18 cellular contexts compared by ENCODE assay signal in the genomic region with DNA sequence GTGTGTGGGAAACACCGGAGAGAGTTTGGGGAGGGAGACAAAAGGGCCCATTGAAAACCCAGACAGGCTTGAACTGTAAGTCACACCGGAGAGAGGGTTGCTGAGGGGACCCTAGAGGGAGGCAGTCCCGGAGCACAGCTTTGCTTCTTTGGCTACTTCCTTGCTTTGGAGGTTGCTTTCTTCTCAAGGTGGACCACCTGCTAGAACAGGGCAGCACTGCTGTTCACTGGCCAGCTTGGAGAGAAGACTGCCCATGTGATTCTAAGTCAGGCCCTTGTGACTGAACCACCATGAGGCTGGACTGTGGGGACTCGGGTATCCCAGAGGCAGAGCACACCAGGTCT. TPM values are rescaled to one million over a fixed set of nuclear protein-coding genes. Genes with fewer than 3 reads are reported as not detected.
A peak's percentile ranks its signal among the peaks of the same experiment; 100 is the strongest.
DNase-seq lines count a peak whose midpoint lies in the region; ATAC-seq and FAIRE-seq lines count a peak whose summit lies in the region.
"Had no signal": no experiment of that assay in that cellular context is flagged by ENCODE, and none has a peak within 500 bp of the region (broad histone marks: within the 10 kb centered on the region; RNA-seq: fewer than 3 reads in every experiment).

No MANE protein-coding gene starts in this region.

- H3K14ac ChIP-seq in mesenchymal stem cell (ENCODE audit: low read length in 2 of 2): no peak overlapping the region

- H3K27me3 ChIP-seq in mesenchymal stem cell (ENCODE audit: control insufficient read depth in 1 of 2, insufficient read depth in 1 of 2, low read length in 2 of 2): peaks cover 0 to 73% of the 10 kb centered on the region in 2 experiments
- H3K27me3 ChIP-seq: right atrium auricular region had no signal

- no peak overlapping the region for H3K4ac ChIP-seq in mesenchymal stem cell (ENCODE audit: low read depth in 1 of 2, low read length in 2 of 2)

- peaks cover 0 to 7% of the 10 kb centered on the region in 2 experiments for H3K36me3 ChIP-seq in mesenchymal stem cell (ENCODE audit: control insufficient read depth in 1 of 2, insufficient read depth in 2 of 2, low read depth in 1 of 2, low read length in 2 of 2)
- H3K36me3 ChIP-seq: right atrium auricular region had no signal

- peak overlapping the region; percentile 70 for H2AK5ac ChIP-seq in mesenchymal stem cell (ENCODE audit: low read length, severe bottlenecking)

- H3K4me3 Mint-ChIP-seq in T-helper 2 cell treated with Interferon-gamma antibody and Interleukin-4, amounts not matched to agents 5 μg/mL and 100 μg/mL, for 36 hours: peak overlapping the region; percentile 63
- H3K4me3 Mint-ChIP-seq in activated CD8-positive, alpha-beta T cell treated with anti-CD3 and anti-CD28 coated beads, Interleukin-2, amount 10 ng/mL, durations not matched to agents 7 days and 5 days: peak overlapping the region; percentile 67
- H3K4me3 Mint-ChIP-seq in stimulated activated naive CD8-positive, alpha-beta T cell treated with anti-CD3 and anti-CD28 coated beads, Interleukin-15, amount 100 ng/mL, for 72 hours: peak overlapping the region in 1 of 2 donors; percentile 77
- H3K4me3 Mint-ChIP-seq: central memory CD8-positive, alpha-beta T cell; memory B cell had no signal

- CTCF ChIA-PET in activated CD8-positive, alpha-beta T cell treated with anti-CD3 and anti-CD28 coated beads, Interleukin-2, amount 10 ng/mL, durations not matched to agents 7 days and 5 days (lab: Charles Lee): interaction anchor here (0.8 to 2.1 kb wide), 7 partner anchors 10 to 281 kb away, joined by 3 to 12 read pairs (median 4); partner anchors contain the start of genes MOB1A and STAMBP

- no peaks in the 10 kb centered on the region for H3K36me3 Mint-ChIP-seq in T-helper 2 cell treated with Interferon-gamma antibody and Interleukin-4, amounts not matched to agents 5 μg/mL and 100 μg/mL, for 36 hours (ENCODE audit: low read depth)
- H3K36me3 Mint-ChIP-seq in activated CD8-positive, alpha-beta T cell treated with anti-CD3 and anti-CD28 coated beads, Interleukin-2, amount 10 ng/mL, durations not matched to agents 7 days and 5 days (ENCODE audit: low read depth): no peaks in the 10 kb centered on the region
- H3K36me3 Mint-ChIP-seq: memory B cell had no signal

- H3K9me3 Mint-ChIP-seq in T-helper 2 cell treated with Interferon-gamma antibody and Interleukin-4, amounts not matched to agents 5 μg/mL and 100 μg/mL, for 36 hours: no peaks in the 10 kb centered on the region
- no peaks in the 10 kb centered on the region for H3K9me3 Mint-ChIP-seq in activated CD8-positive, alpha-beta T cell treated with anti-CD3 and anti-CD28 coated beads, Interleukin-2, amount 10 ng/mL, durations not matched to agents 7 days and 5 days (ENCODE audit: insufficient read depth)
- no peaks in the 10 kb centered on the region for H3K9me3 Mint-ChIP-seq in stimulated activated naive CD8-positive, alpha-beta T cell treated with anti-CD3 and anti-CD28 coated beads, Interleukin-15, amount 100 ng/mL, for 72 hours
- H3K9me3 Mint-ChIP-seq: central memory CD8-positive, alpha-beta T cell; memory B cell had no signal

- no peak overlapping the region for H2BK15ac ChIP-seq in mesenchymal stem cell (ENCODE audit: low read depth, poor library complexity, severe bottlenecking)

- H3K4me3 ChIP-seq in mesenchymal stem cell (ENCODE audit: insufficient read depth in 1 of 2, low read depth in 1 of 2, low read length in 2 of 2): peak overlapping the region; percentile 2 to 15
- H3K4me3 ChIP-seq: right atrium auricular region, SK-N-MC had no signal

- no peak overlapping the region for H3K18ac ChIP-seq in mesenchymal stem cell (ENCODE audit: low read depth in 1 of 2, low read length in 2 of 2)

- FAIRE-seq in HTR-8/SVneo (lab: Jason Lieb, UNC): no peak

- H3K4me1 Mint-ChIP-seq in T-helper 2 cell treated with Interferon-gamma antibody and Interleukin-4, amounts not matched to agents 5 μg/mL and 100 μg/mL, for 36 hours (ENCODE audit: low read depth): peaks cover 37% of the 10 kb centered on the region
- peaks cover 53% of the 10 kb centered on the region for H3K4me1 Mint-ChIP-seq in activated CD8-positive, alpha-beta T cell treated with anti-CD3 and anti-CD28 coated beads, Interleukin-2, amount 10 ng/mL, durations not matched to agents 7 days and 5 days (ENCODE audit: low read depth)
- peaks cover 32% of the 10 kb centered on the region for H3K4me1 Mint-ChIP-seq in stimulated activated naive CD8-positive, alpha-beta T cell treated with anti-CD3 and anti-CD28 coated beads, Interleukin-15, amount 100 ng/mL, for 72 hours

- H4K91ac ChIP-seq in mesenchymal stem cell (ENCODE audit: low read length): no peak overlapping the region

- peak; percentile 51 for ATAC-seq in activated CD8-positive, alpha-beta T cell treated with anti-CD3 and anti-CD28 coated beads, Interleukin-2, amount 10 ng/mL, durations not matched to agents 7 days and 5 days
- peak; percentile 22 for ATAC-seq in stimulated activated naive CD8-positive, alpha-beta T cell treated with anti-CD3 and anti-CD28 coated beads, Interleukin-15, amount 100 ng/mL, for 72 hours
- no peak for ATAC-seq in GM19455 (IDR thresholded peaks at IDR 0.05; ENCODE audit: unreplicated experiment)

- H3K9ac ChIP-seq in mesenchymal stem cell (ENCODE audit: low read length): no peak overlapping the region

- no peak overlapping the region for H3K27ac ChIP-seq in mesenchymal stem cell (ENCODE audit: low read length, poor library complexity, severe bottlenecking)
- H3K27ac ChIP-seq: SK-N-MC had no signal

- H4K8ac ChIP-seq in mesenchymal stem cell (ENCODE audit: low read length): no peak overlapping the region

- no peak overlapping the region for H2BK5ac ChIP-seq in mesenchymal stem cell (ENCODE audit: low read depth, low read length, poor library complexity, severe bottlenecking)

- peaks cover 26% of the 10 kb centered on the region for H3K4me1 ChIP-seq in mesenchymal stem cell (ENCODE audit: control insufficient read depth, insufficient read depth, low read depth, low read length)
- H3K4me1 ChIP-seq: Caco-2, right atrium auricular region had no signal

- 84% methylated on average over 4 of the region's 4 CpGs for whole genome bisulfite sequencing in mesenchymal stem cell

- H3K9me3 ChIP-seq in mesenchymal stem cell (ENCODE audit: control insufficient read depth, low read length): no peaks in the 10 kb centered on the region
- H3K9me3 ChIP-seq: Caco-2, right atrium auricular region had no signal

- no peak for DNase-seq in T-helper 2 cell treated with Interferon-gamma antibody and Interleukin-4, amounts not matched to agents 5 μg/mL and 100 μg/mL, for 36 hours (ENCODE audit: low spot score)
- DNase-seq in T-helper 2 cell (no peak), mesenchymal stem cell (no peak), NCI-H2081 (lab: John Stamatoyannopoulos, UW) (no peak), HTR-8/SVneo (ENCODE audit: insufficient read length, low spot score) (no peak)
- no peak for DNase-seq in activated CD8-positive, alpha-beta T cell treated with anti-CD3 and anti-CD28 coated beads, Interleukin-2, amount 10 ng/mL, durations not matched to agents 7 days and 5 days
- no peak for DNase-seq in stimulated activated naive CD8-positive, alpha-beta T cell treated with anti-CD3 and anti-CD28 coated beads, Interleukin-15, amount 100 ng/mL, for 72 hours
- DNase-seq: 8988T; Caco-2; Kasumi-1; NCI-H2107; NK-92 treated with Interleukin-12 subunit alpha and Interleukin-12 subunit beta, amount 100 ng/mL, for 24 hours had no signal

- no peak overlapping the region for H3K23ac ChIP-seq in mesenchymal stem cell (ENCODE audit: low read length in 2 of 2)

- H3K79me1 ChIP-seq in mesenchymal stem cell (replicated peaks; ENCODE audit: low read length, poor library complexity, severe bottlenecking): peaks cover 16% of the 10 kb centered on the region

- no peak overlapping the region for H2BK120ac ChIP-seq in mesenchymal stem cell (ENCODE audit: low read depth, low read length)

- H2AFZ ChIP-seq in mesenchymal stem cell (ENCODE audit: low read depth, low read length): no peak overlapping the region

- POLR2A ChIA-PET in activated CD8-positive, alpha-beta T cell treated with anti-CD3 and anti-CD28 coated beads, Interleukin-2, amount 10 ng/mL, durations not matched to agents 7 days and 5 days (lab: Charles Lee): interaction anchor here (1.1 to 1.7 kb wide), 5 partner anchors 11 to 250 kb away, joined by 3 to 6 read pairs (median 5); partner anchors contain the start of gene DGUOK

- peak overlapping the region; percentile 88 for H3K27ac Mint-ChIP-seq in T-helper 2 cell treated with Interferon-gamma antibody and Interleukin-4, amounts not matched to agents 5 μg/mL and 100 μg/mL, for 36 hours
- peak overlapping the region; percentile 99 for H3K27ac Mint-ChIP-seq in activated CD8-positive, alpha-beta T cell treated with anti-CD3 and anti-CD28 coated beads, Interleukin-2, amount 10 ng/mL, durations not matched to agents 7 days and 5 days
- H3K27ac Mint-ChIP-seq in stimulated activated naive CD8-positive, alpha-beta T cell treated with anti-CD3 and anti-CD28 coated beads, Interleukin-15, amount 100 ng/mL, for 72 hours: peak overlapping the region in 1 of 2 donors; percentile 60
- H3K27ac Mint-ChIP-seq: memory B cell had no signal

- no peak overlapping the region for H2BK12ac ChIP-seq in mesenchymal stem cell (ENCODE audit: low read length in 2 of 2)

- no peak overlapping the region for H3K4me2 ChIP-seq in mesenchymal stem cell (ENCODE audit: low read length, poor library complexity, severe bottlenecking)

- H3K27me3 Mint-ChIP-seq in T-helper 2 cell treated with Interferon-gamma antibody and Interleukin-4, amounts not matched to agents 5 μg/mL and 100 μg/mL, for 36 hours (ENCODE audit: low read depth): no peaks in the 10 kb centered on the region
- H3K27me3 Mint-ChIP-seq in activated CD8-positive, alpha-beta T cell treated with anti-CD3 and anti-CD28 coated beads, Interleukin-2, amount 10 ng/mL, durations not matched to agents 7 days and 5 days (ENCODE audit: low read depth): peaks cover 2% of the 10 kb centered on the region
- H3K27me3 Mint-ChIP-seq in stimulated activated naive CD8-positive, alpha-beta T cell treated with anti-CD3 and anti-CD28 coated beads, Interleukin-15, amount 100 ng/mL, for 72 hours: no peaks in the 10 kb centered on the region

RNA-seq across cellular contexts. Expression of gene ACTG2, which starts 4.4 kb away (rescaled TPM):
- total RNA-seq in activated CD8-positive, alpha-beta T cell treated with anti-CD3 and anti-CD28 coated beads, Interleukin-2, amount 10 ng/mL, durations not matched to agents 7 days and 5 days: under 1 TPM in 1 of 2 experiments, not detected in 1; 0.81 TPM
- polyA plus RNA-seq in mesenchymal stem cell (2013, experiment 1 of 2): 101 TPM
- 99.5 TPM for polyA plus RNA-seq in mesenchymal stem cell (2013, experiment 2 of 2)
- total RNA-seq: epithelial cell of proximal tubule had no signal

RNA-seq across cellular contexts. Expression of gene DGUOK, which starts 29.5 kb away (rescaled TPM):
- 10 to 100 TPM; 71.5 to 72.1 TPM for total RNA-seq in activated CD8-positive, alpha-beta T cell treated with anti-CD3 and anti-CD28 coated beads, Interleukin-2, amount 10 ng/mL, durations not matched to agents 7 days and 5 days
- polyA plus RNA-seq in mesenchymal stem cell (2013, experiment 1 of 2): 115 TPM
- polyA plus RNA-seq in mesenchymal stem cell (2013, experiment 2 of 2): 112 TPM
